1 cellular context compared by ENCODE assay signal in genomic region chr3:47579875-47580274, GRCh38.
TF ChIP-seq lines count a peak whose summit lies in the region.

No MANE protein-coding gene starts in this region.

TF ChIP-seq in GM12878, 131 proteins besides CTCF, POLR2A, EP300 and RAD21 (continued from another document):
- no peak for TF ChIP-seq BCL11A (IDR thresholded peaks at IDR 0.05; ENCODE audit: low read depth, low read length)
- TF ChIP-seq MYC (IDR thresholded peaks at IDR 0.05; ENCODE audit: insufficient read depth, insufficient read length, insufficient replicate concordance, low read length, severe bottlenecking) = no peak
- TF ChIP-seq ATF3 (IDR thresholded peaks at IDR 0.05; ENCODE audit: borderline replicate concordance, extremely low read depth, low read depth, low read length) = no peak
- TF ChIP-seq TCF7 (IDR thresholded peaks at IDR 0.05; ENCODE audit: borderline replicate concordance) = no peak
- TF ChIP-seq FOXK2 (IDR thresholded peaks at IDR 0.05) = no peak
- no peak for TF ChIP-seq IKZF1 (conservative IDR thresholded peaks at IDR 0.05)
- no peak for TF ChIP-seq MEF2B (IDR thresholded peaks at IDR 0.05; ENCODE audit: partially characterized antibody, poor library complexity, severe bottlenecking)
- no peak for TF ChIP-seq KDM1A (IDR thresholded peaks at IDR 0.05; ENCODE audit: borderline replicate concordance)
- TF ChIP-seq RAD51 (IDR thresholded peaks at IDR 0.05) = no peak
- no peak for TF ChIP-seq MAX (IDR thresholded peaks at IDR 0.05; ENCODE audit: low read depth, low read length)
- no peak for TF ChIP-seq ZNF24 (IDR thresholded peaks at IDR 0.05)
- no peak for TF ChIP-seq ZNF274 (IDR thresholded peaks at IDR 0.05; ENCODE audit: insufficient read depth, insufficient read length)
